Comparison of ENCODE assay signal across 23 cellular contexts in genomic region chr13:75432811-75433244, GRCh38. TPM values are rescaled to one million over a fixed set of nuclear protein-coding genes. Genes with fewer than 3 reads are reported as not detected.
DNase-seq lines count a peak whose midpoint lies in the region; ATAC-seq and TF ChIP-seq lines count a peak whose summit lies in the region.
"Had no signal": no experiment of that assay in that cellular context is flagged by ENCODE, and none has a peak within 500 bp of the region (broad histone marks: within the 10 kb centered on the region; RNA-seq: fewer than 3 reads in every experiment).

No MANE protein-coding gene starts in this region.

- H3K79me2 ChIP-seq in Karpas-422 (ENCODE audit: low read length) = no peaks in the 10 kb centered on the region

- no peak for TF ChIP-seq POLR2A in gastrocnemius medialis (IDR thresholded peaks at IDR 0.05)

- no peaks in the 10 kb centered on the region for H3K36me3 ChIP-seq in heart right ventricle
- H3K36me3 ChIP-seq in right atrium auricular region = no peaks in the 10 kb centered on the region
- H3K36me3 ChIP-seq in Karpas-422 (ENCODE audit: insufficient read depth, low read length) = no peaks in the 10 kb centered on the region
- no peaks in the 10 kb centered on the region for H3K36me3 ChIP-seq in gastrocnemius medialis
- H3K36me3 ChIP-seq: ascending aorta had no signal

- H3K4me3 ChIP-seq in heart right ventricle = no peak overlapping the region
- H3K4me3 ChIP-seq in right atrium auricular region = no peak overlapping the region
- H3K4me3 ChIP-seq in Karpas-422 (ENCODE audit: low read length) = no peak overlapping the region
- H3K4me3 ChIP-seq in gastrocnemius medialis = no peak overlapping the region
- H3K4me3 ChIP-seq: ascending aorta, smooth muscle cell, testis had no signal

- H4K20me1 ChIP-seq in Karpas-422 (ENCODE audit: insufficient read depth, low read depth, low read length) = no peaks in the 10 kb centered on the region

- DNase-seq in heart right ventricle (no peak), right atrium auricular region (ENCODE audit: low spot score) (no peak), Karpas-422 (no peak), left colon (no peak), gastrocnemius medialis (no peak), NCI-H82 treated with DMSO at 0.1 percent for 48 hours (lab: John Stamatoyannopoulos, UW; ENCODE audit: unreplicated experiment) (no peak)
- DNase-seq in activated CD4-positive, alpha-beta memory T cell treated with anti-CD3 and anti-CD28 coated beads, Interleukin-2, amount 10 ng/mL, durations not matched to agents 7 days and 5 days = no peak
- DNase-seq: activated CD4-positive, alpha-beta T cell treated with anti-CD3 and anti-CD28 coated beads for 48 hours; activated CD8-positive, alpha-beta memory T cell treated with anti-CD3 and anti-CD28 coated beads, Interleukin-2, amount 10 ng/mL, durations not matched to agents 7 days and 5 days; C1 segment of cervical spinal cord; effector memory CD4-positive, alpha-beta T cell; midbrain; NCI-H2107; NCI-H69; testis had no signal

- intact Hi-C loops in heart right ventricle (cut with DNase I) (loop anchor here in 1 of 10 donors (2.0 kb wide), 1 partner anchor 42 kb away; no protein-coding TSS in a partner anchor), left colon (cut with DNase I, micrococcal nuclease) (no loop called here), gastrocnemius medialis (cut with DNase I; ENCODE audit: low total_unique reads) (no loop called here)

- H3K9me3 Mint-ChIP-seq in activated CD4-positive, alpha-beta memory T cell treated with anti-CD3 and anti-CD28 coated beads, Interleukin-2, amount 10 ng/mL, durations not matched to agents 7 days and 5 days = no peaks in the 10 kb centered on the region
- H3K9me3 Mint-ChIP-seq: activated naive CD4-positive, alpha-beta T cell treated with anti-CD3 and anti-CD28 coated beads, Interleukin-2, amount 50 U/mL, for 72 hours; activated T-helper 1 cell treated with anti-CD3 and anti-CD28 coated beads, Interleukin-12 subunit alpha, Interleukin-12 subunit beta, Interleukin-2, Interleukin-4 antibody, amounts not matched to agents 30 ng/mL and 10 ng/mL and 1 ng/mL, durations not matched to agents 14 hours and 24 hours and 36 hours; T-helper 1 cell treated with Interleukin-12 subunit alpha and Interleukin-12 subunit beta and Interleukin-4 antibody, amounts not matched to agents 30 μg/mL and 1 μg/mL, for 36 hours had no signal

- peak overlapping the region; percentile 7 for H3K4me2 ChIP-seq in Karpas-422 (ENCODE audit: low read depth, low read length, poor library complexity, severe bottlenecking)
- H3K4me2 ChIP-seq: smooth muscle cell had no signal

- peaks cover 0 to 67% (median 30%) of the 10 kb centered on the region in 9 donors for H3K4me1 ChIP-seq in heart right ventricle
- peaks cover 0 to 15% of the 10 kb centered on the region in 2 donors for H3K4me1 ChIP-seq in right atrium auricular region
- H3K4me1 ChIP-seq in Karpas-422 (ENCODE audit: low read length) = peaks cover 12% of the 10 kb centered on the region
- H3K4me1 ChIP-seq in gastrocnemius medialis = peaks cover 69 to 80% of the 10 kb centered on the region in 2 donors
- H3K4me1 ChIP-seq: ascending aorta had no signal

- peak in 3 of 8 donors; percentile 29 to 37 (median 35) for ATAC-seq in heart right ventricle
- peak; percentile 68 for ATAC-seq in left colon
- peak in 1 of 2 donors; percentile 45 for ATAC-seq in gastrocnemius medialis
- no peak for ATAC-seq in HG03432 (IDR thresholded peaks at IDR 0.05; ENCODE audit: unreplicated experiment)
- ATAC-seq: activated CD8-positive, alpha-beta memory T cell treated with anti-CD3 and anti-CD28 coated beads, Interleukin-2, amount 10 ng/mL, durations not matched to agents 7 days and 5 days; activated naive CD4-positive, alpha-beta T cell treated with anti-CD3 and anti-CD28 coated beads, Interleukin-2, amount 50 U/mL, for 72 hours; stimulated activated memory B cell treated with anti-CD40 and anti-IgM and Interleukin-4, amounts not matched to agents 10 μg/mL and 1 μg/mL and 100 μg/mL, for 72 hours had no signal

- no peak overlapping the region for H3K9ac ChIP-seq in Karpas-422 (ENCODE audit: low read length)

- H3K9me3 ChIP-seq in heart right ventricle = peaks cover 0 to 6% (median 0%) of the 10 kb centered on the region in 11 donors
- H3K9me3 ChIP-seq in right atrium auricular region = no peaks in the 10 kb centered on the region
- no peaks in the 10 kb centered on the region for H3K9me3 ChIP-seq in Karpas-422 (ENCODE audit: low read length)
- no peaks in the 10 kb centered on the region for H3K9me3 ChIP-seq in gastrocnemius medialis
- H3K9me3 ChIP-seq: ascending aorta, testis had no signal

- H3K4me1 Mint-ChIP-seq in activated CD4-positive, alpha-beta memory T cell treated with anti-CD3 and anti-CD28 coated beads, Interleukin-2, amount 10 ng/mL, durations not matched to agents 7 days and 5 days = no peaks in the 10 kb centered on the region
- H3K4me1 Mint-ChIP-seq: activated CD8-positive, alpha-beta memory T cell treated with anti-CD3 and anti-CD28 coated beads, Interleukin-2, amount 10 ng/mL, durations not matched to agents 7 days and 5 days; IgD-negative memory B cell; stimulated activated memory B cell treated with anti-CD40 and anti-IgM and Interleukin-4, amounts not matched to agents 10 μg/mL and 1 μg/mL and 100 μg/mL, for 72 hours had no signal

- H3K27me3 Mint-ChIP-seq in activated CD4-positive, alpha-beta memory T cell treated with anti-CD3 and anti-CD28 coated beads, Interleukin-2, amount 10 ng/mL, durations not matched to agents 7 days and 5 days = peaks cover 9% of the 10 kb centered on the region

- no peaks in the 10 kb centered on the region for H3K9me2 ChIP-seq in Karpas-422 (replicated peaks; ENCODE audit: insufficient read depth, low read length)

- no peak overlapping the region for H3K4me3 Mint-ChIP-seq in activated CD4-positive, alpha-beta memory T cell treated with anti-CD3 and anti-CD28 coated beads, Interleukin-2, amount 10 ng/mL, durations not matched to agents 7 days and 5 days
- H3K4me3 Mint-ChIP-seq: activated CD8-positive, alpha-beta memory T cell treated with anti-CD3 and anti-CD28 coated beads, Interleukin-2, amount 10 ng/mL, durations not matched to agents 7 days and 5 days; activated T-helper 1 cell treated with anti-CD3 and anti-CD28 coated beads, Interleukin-12 subunit alpha, Interleukin-12 subunit beta, Interleukin-2, Interleukin-4 antibody, amounts not matched to agents 30 ng/mL and 10 ng/mL and 1 ng/mL, durations not matched to agents 14 hours and 24 hours and 36 hours; IgD-negative memory B cell; stimulated activated memory B cell treated with anti-CD40 and anti-IgM and Interleukin-4, amounts not matched to agents 10 μg/mL and 1 μg/mL and 100 μg/mL, for 72 hours; T-helper 1 cell treated with Interleukin-12 subunit alpha and Interleukin-12 subunit beta and Interleukin-4 antibody, amounts not matched to agents 30 μg/mL and 1 μg/mL, for 36 hours had no signal

- WGBS in heart right ventricle, 2 donors = 64 to 65% methylated on average over 5 of the region's 5 CpGs

- H3K27me3 ChIP-seq in heart right ventricle (no peaks in the 10 kb centered on the region), right atrium auricular region (no peaks in the 10 kb centered on the region), Karpas-422 (ENCODE audit: low read length) (no peaks in the 10 kb centered on the region), gastrocnemius medialis (no peaks in the 10 kb centered on the region)
- H3K27me3 ChIP-seq: ascending aorta, testis had no signal

- in situ Hi-C loops in gastrocnemius medialis (cut with MboI; ENCODE audit: low sequenced_read_pairs in 4 of 4) = no loop called here

- CTCF ChIA-PET in activated CD4-positive, alpha-beta memory T cell treated with anti-CD3 and anti-CD28 coated beads, Interleukin-2, amount 10 ng/mL, durations not matched to agents 7 days and 5 days (lab: Charles Lee) = no interaction called here

- POLR2A ChIA-PET in activated CD4-positive, alpha-beta memory T cell treated with anti-CD3 and anti-CD28 coated beads, Interleukin-2, amount 10 ng/mL, durations not matched to agents 7 days and 5 days (lab: Charles Lee) = no interaction called here

- no peaks in the 10 kb centered on the region for H3K36me3 Mint-ChIP-seq in activated CD4-positive, alpha-beta memory T cell treated with anti-CD3 and anti-CD28 coated beads, Interleukin-2, amount 10 ng/mL, durations not matched to agents 7 days and 5 days (ENCODE audit: low read depth)
- H3K36me3 Mint-ChIP-seq: activated CD8-positive, alpha-beta memory T cell treated with anti-CD3 and anti-CD28 coated beads, Interleukin-2, amount 10 ng/mL, durations not matched to agents 7 days and 5 days; activated naive CD4-positive, alpha-beta T cell treated with anti-CD3 and anti-CD28 coated beads, Interleukin-2, amount 50 U/mL, for 72 hours; IgD-negative memory B cell; stimulated activated memory B cell treated with anti-CD40 and anti-IgM and Interleukin-4, amounts not matched to agents 10 μg/mL and 1 μg/mL and 100 μg/mL, for 72 hours had no signal

- TF ChIP-seq CTCF in heart right ventricle (IDR thresholded peaks at IDR 0.05) (no peak), right atrium auricular region (IDR thresholded peaks at IDR 0.05) (no peak), gastrocnemius medialis (IDR thresholded peaks at IDR 0.05 in 4 of 5, conservative IDR thresholded peaks at IDR 0.05 in 1 of 5) (no peak)

- H2AFZ ChIP-seq in Karpas-422 (ENCODE audit: low read length) = no peak overlapping the region

- peak overlapping the region in 8 of 10 donors; percentile 3 to 54 (median 32) for H3K27ac ChIP-seq in heart right ventricle
- H3K27ac ChIP-seq in right atrium auricular region = peak overlapping the region in 1 of 2 donors; percentile 73
- no peak overlapping the region for H3K27ac ChIP-seq in Karpas-422 (ENCODE audit: low read length)
- peak overlapping the region; percentile 63 to 98 (median 93) for H3K27ac ChIP-seq in gastrocnemius medialis
- H3K27ac ChIP-seq: ascending aorta, testis had no signal

- H3K27ac Mint-ChIP-seq in activated CD4-positive, alpha-beta memory T cell treated with anti-CD3 and anti-CD28 coated beads, Interleukin-2, amount 10 ng/mL, durations not matched to agents 7 days and 5 days = no peak overlapping the region
- H3K27ac Mint-ChIP-seq: activated CD8-positive, alpha-beta memory T cell treated with anti-CD3 and anti-CD28 coated beads, Interleukin-2, amount 10 ng/mL, durations not matched to agents 7 days and 5 days; activated naive CD4-positive, alpha-beta T cell treated with anti-CD3 and anti-CD28 coated beads, Interleukin-2, amount 50 U/mL, for 72 hours; activated T-helper 1 cell treated with anti-CD3 and anti-CD28 coated beads, Interleukin-12 subunit alpha, Interleukin-12 subunit beta, Interleukin-2, Interleukin-4 antibody, amounts not matched to agents 30 ng/mL and 10 ng/mL and 1 ng/mL, durations not matched to agents 14 hours and 24 hours and 36 hours; stimulated activated memory B cell treated with anti-CD40 and anti-IgM and Interleukin-4, amounts not matched to agents 10 μg/mL and 1 μg/mL and 100 μg/mL, for 72 hours; T-helper 1 cell treated with Interleukin-12 subunit alpha and Interleukin-12 subunit beta and Interleukin-4 antibody, amounts not matched to agents 30 μg/mL and 1 μg/mL, for 36 hours had no signal

RNA-seq across cellular contexts. Expression of gene TBC1D4, which starts 49.1 kb away (rescaled TPM):
- total RNA-seq in heart right ventricle (100 to 1,000 TPM in 5 of 10 donors, 10 to 100 TPM in 5; 56.4 to 124 (median 102) TPM), right atrium auricular region (100 to 1,000 TPM in 1 of 2 donors, 10 to 100 TPM in 1; 64.3 to 162 TPM), left colon (10 to 100 TPM; 19.4 to 19.8 TPM), gastrocnemius medialis (100 to 1,000 TPM in 3 of 4 donors, 10 to 100 TPM in 1; 49.9 to 279 (median 211) TPM)
- 10 to 100 TPM; 10.1 to 77.2 TPM for polyA plus RNA-seq in heart right ventricle
- total RNA-seq in Karpas-422 (2014; rRNA removed; shearing (Covaris generic); ENCODE audit: low replicate concordance) = 3.1 and 4.0 TPM in 2 replicates
- total RNA-seq in activated CD4-positive, alpha-beta memory T cell treated with anti-CD3 and anti-CD28 coated beads, Interleukin-2, amount 10 ng/mL, durations not matched to agents 7 days and 5 days = 10 to 100 TPM in 1 of 2 experiments, 1 to 10 TPM in 1; 8.0 to 10.1 TPM
